In the genomic region with DNA sequence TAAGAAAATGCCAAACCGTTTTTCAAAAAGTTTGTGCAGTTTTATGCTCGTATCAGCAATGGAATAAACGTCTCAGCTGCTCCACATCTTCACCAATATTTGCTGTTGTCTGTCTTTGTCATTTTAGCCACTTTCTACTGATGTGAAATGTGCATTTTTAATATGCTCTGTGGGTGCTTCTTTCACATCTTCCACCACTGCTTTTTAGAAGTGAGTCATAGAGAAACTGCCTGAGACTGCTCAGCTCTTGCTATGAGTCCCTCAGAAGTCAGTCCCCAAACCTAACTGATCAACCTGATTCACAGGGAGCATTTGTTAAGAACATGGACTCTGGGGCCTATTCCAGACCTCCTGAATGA, we compare ENCODE assay signal across 10 cellular contexts. TPM values are rescaled to one million over a fixed set of nuclear protein-coding genes. Genes with fewer than 3 reads are reported as not detected.
DNase-seq lines count a peak whose midpoint lies in the region; ATAC-seq, FAIRE-seq and TF ChIP-seq lines count a peak whose summit lies in the region.
"Had no signal": no experiment of that assay in that cellular context is flagged by ENCODE, and none has a peak within 500 bp of the region (broad histone marks: within the 10 kb centered on the region; RNA-seq: fewer than 3 reads in every experiment).

No MANE protein-coding gene starts in this region.

- WGBS in heart left ventricle, 4 donors: 67 to 82% (median 74%) methylated on average over 3 of the region's 3 CpGs

- peaks cover 22% of the 10 kb centered on the region for H3K9me3 Mint-ChIP-seq in T-helper 2 cell treated with Interferon-gamma antibody and Interleukin-4, amounts not matched to agents 5 μg/mL and 100 μg/mL, for 36 hours
- H3K9me3 Mint-ChIP-seq in GM23338: peaks cover 4% of the 10 kb centered on the region; the same call in 1 of the 3 replicates

- no peak overlapping the region for H3K4me3 ChIP-seq in GM23338
- no peak overlapping the region for H3K4me3 ChIP-seq in heart left ventricle

- intact Hi-C loops in heart left ventricle (cut with DNase I): no loop called here

- H3K79me2 ChIP-seq in GM23338 (replicated peaks; ENCODE audit: insufficient read depth): no peaks in the 10 kb centered on the region

- H3F3A ChIP-seq in GM23338 (replicated peaks; ENCODE audit: low read depth): no peaks in the 10 kb centered on the region

- peak overlapping the region; percentile 25 for H3K4me3 Mint-ChIP-seq in T-helper 2 cell treated with Interferon-gamma antibody and Interleukin-4, amounts not matched to agents 5 μg/mL and 100 μg/mL, for 36 hours
- no peak overlapping the region for H3K4me3 Mint-ChIP-seq in GM23338

- peaks cover 13% of the 10 kb centered on the region for H3K4me1 Mint-ChIP-seq in T-helper 2 cell treated with Interferon-gamma antibody and Interleukin-4, amounts not matched to agents 5 μg/mL and 100 μg/mL, for 36 hours (ENCODE audit: low read depth)
- H3K4me1 Mint-ChIP-seq in GM23338: 0 out of 3 replicates have a peak, but pooled peaks cover 2% of the 10 kb centered on the region

- peak overlapping the region; percentile 53 for H3K27ac Mint-ChIP-seq in T-helper 2 cell treated with Interferon-gamma antibody and Interleukin-4, amounts not matched to agents 5 μg/mL and 100 μg/mL, for 36 hours
- H3K27ac Mint-ChIP-seq in GM23338: no peak overlapping the region

- H3K27me3 ChIP-seq in GM23338 (ENCODE audit: insufficient read depth) (no peaks in the 10 kb centered on the region), heart left ventricle (no peaks in the 10 kb centered on the region)

- DNase-seq in GM18507 (ENCODE audit: extremely low spot score, insufficient read length, low read depth): peak; percentile 55
- peak; percentile 65 for DNase-seq in T-helper 2 cell treated with Interferon-gamma antibody and Interleukin-4, amounts not matched to agents 5 μg/mL and 100 μg/mL, for 36 hours (ENCODE audit: low spot score)
- DNase-seq in GM23338 (ENCODE audit: low spot score): no peak
- DNase-seq in retina: no peak
- DNase-seq in heart left ventricle: no peak
- DNase-seq in DMS153 (lab: John Stamatoyannopoulos, UW): no peak
- DNase-seq: SK-N-SH; stimulated activated CD4-positive, alpha-beta T cell treated with anti-CD3 and anti-CD28 coated beads, Interleukin-4, amount 100 ng/mL, for 4 hours had no signal

- no peaks in the 10 kb centered on the region for H3K4me1 ChIP-seq in GM23338 (ENCODE audit: insufficient read depth)
- no peaks in the 10 kb centered on the region for H3K4me1 ChIP-seq in heart left ventricle

- no peak overlapping the region for H3K4me2 ChIP-seq in GM23338
- H3K4me2 ChIP-seq: SK-N-SH had no signal

- peaks cover 0 to 21% (median 3%) of the 10 kb centered on the region in 12 donors for H3K9me3 ChIP-seq in heart left ventricle
- H3K9me3 ChIP-seq: SK-N-SH had no signal

- H4K20me1 ChIP-seq in GM23338 (replicated peaks; ENCODE audit: insufficient read depth): no peaks in the 10 kb centered on the region

- H3K9me2 ChIP-seq in GM23338 (ENCODE audit: insufficient read depth): no peaks in the 10 kb centered on the region
- H3K9me2 ChIP-seq: SK-N-SH had no signal

- H3K36me3 Mint-ChIP-seq in T-helper 2 cell treated with Interferon-gamma antibody and Interleukin-4, amounts not matched to agents 5 μg/mL and 100 μg/mL, for 36 hours (ENCODE audit: low read depth): peaks cover 8% of the 10 kb centered on the region
- no peaks in the 10 kb centered on the region for H3K36me3 Mint-ChIP-seq in GM23338 (ENCODE audit: low read depth)

- H2AFZ ChIP-seq in GM23338: no peak overlapping the region

- ATAC-seq in GM19372 (IDR thresholded peaks at IDR 0.05; ENCODE audit: low read depth, unreplicated experiment) (peak; percentile 99), HG02885 (IDR thresholded peaks at IDR 0.05; ENCODE audit: poor library complexity, unreplicated experiment) (peak; percentile 98), GM23338 (no peak), heart left ventricle (no peak)

- no peaks in the 10 kb centered on the region for H3K36me3 ChIP-seq in GM23338 (ENCODE audit: insufficient read depth)
- H3K36me3 ChIP-seq in heart left ventricle: no peaks in the 10 kb centered on the region

- TF ChIP-seq CTCF in GM23338 (conservative IDR thresholded peaks at IDR 0.05; ENCODE audit: low read depth in 2 of 2): no peak
- TF ChIP-seq CTCF in heart left ventricle (IDR thresholded peaks at IDR 0.05): no peak

- H3K27me3 Mint-ChIP-seq in T-helper 2 cell treated with Interferon-gamma antibody and Interleukin-4, amounts not matched to agents 5 μg/mL and 100 μg/mL, for 36 hours (ENCODE audit: low read depth): peaks cover 4% of the 10 kb centered on the region
- no peaks in the 10 kb centered on the region for H3K27me3 Mint-ChIP-seq in GM23338 (ENCODE audit: insufficient read depth, low read depth, poor library complexity)

- FAIRE-seq in GM18507 (lab: Jason Lieb, UNC): peak; percentile 73

- no peak overlapping the region for H3K27ac ChIP-seq in GM23338 (ENCODE audit: low read depth)
- no peak overlapping the region for H3K27ac ChIP-seq in heart left ventricle

- no peak for TF ChIP-seq POLR2A in heart left ventricle (IDR thresholded peaks at IDR 0.05)

TF ChIP-seq in GM23338, 12 proteins besides CTCF, POLR2A, EP300 and RAD21 (continues in another document):
- no peak for TF ChIP-seq CREB1 (CRISPR knock-in tag; IDR thresholded peaks at IDR 0.05; ENCODE audit: low read depth)
- TF ChIP-seq ZNF331 (CRISPR knock-in tag; IDR thresholded peaks at IDR 0.05; ENCODE audit: low read depth): no peak
- TF ChIP-seq NANOG (IDR thresholded peaks at IDR 0.05; ENCODE audit: borderline replicate concordance): no peak
- TF ChIP-seq, protein P1, sequence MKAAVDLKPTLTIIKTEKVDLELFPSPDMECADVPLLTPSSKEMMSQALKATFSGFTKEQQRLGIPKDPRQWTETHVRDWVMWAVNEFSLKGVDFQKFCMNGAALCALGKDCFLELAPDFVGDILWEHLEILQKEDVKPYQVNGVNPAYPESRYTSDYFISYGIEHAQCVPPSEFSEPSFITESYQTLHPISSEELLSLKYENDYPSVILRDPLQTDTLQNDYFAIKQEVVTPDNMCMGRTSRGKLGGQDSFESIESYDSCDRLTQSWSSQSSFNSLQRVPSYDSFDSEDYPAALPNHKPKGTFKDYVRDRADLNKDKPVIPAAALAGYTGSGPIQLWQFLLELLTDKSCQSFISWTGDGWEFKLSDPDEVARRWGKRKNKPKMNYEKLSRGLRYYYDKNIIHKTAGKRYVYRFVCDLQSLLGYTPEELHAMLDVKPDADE (IDR thresholded peaks at IDR 0.05): no peak
- no peak for TF ChIP-seq STAT1 (IDR thresholded peaks at IDR 0.05; ENCODE audit: unreplicated experiment)
- TF ChIP-seq JUNB (IDR thresholded peaks at IDR 0.05; ENCODE audit: unreplicated experiment): no peak
- TF ChIP-seq, protein P2, sequence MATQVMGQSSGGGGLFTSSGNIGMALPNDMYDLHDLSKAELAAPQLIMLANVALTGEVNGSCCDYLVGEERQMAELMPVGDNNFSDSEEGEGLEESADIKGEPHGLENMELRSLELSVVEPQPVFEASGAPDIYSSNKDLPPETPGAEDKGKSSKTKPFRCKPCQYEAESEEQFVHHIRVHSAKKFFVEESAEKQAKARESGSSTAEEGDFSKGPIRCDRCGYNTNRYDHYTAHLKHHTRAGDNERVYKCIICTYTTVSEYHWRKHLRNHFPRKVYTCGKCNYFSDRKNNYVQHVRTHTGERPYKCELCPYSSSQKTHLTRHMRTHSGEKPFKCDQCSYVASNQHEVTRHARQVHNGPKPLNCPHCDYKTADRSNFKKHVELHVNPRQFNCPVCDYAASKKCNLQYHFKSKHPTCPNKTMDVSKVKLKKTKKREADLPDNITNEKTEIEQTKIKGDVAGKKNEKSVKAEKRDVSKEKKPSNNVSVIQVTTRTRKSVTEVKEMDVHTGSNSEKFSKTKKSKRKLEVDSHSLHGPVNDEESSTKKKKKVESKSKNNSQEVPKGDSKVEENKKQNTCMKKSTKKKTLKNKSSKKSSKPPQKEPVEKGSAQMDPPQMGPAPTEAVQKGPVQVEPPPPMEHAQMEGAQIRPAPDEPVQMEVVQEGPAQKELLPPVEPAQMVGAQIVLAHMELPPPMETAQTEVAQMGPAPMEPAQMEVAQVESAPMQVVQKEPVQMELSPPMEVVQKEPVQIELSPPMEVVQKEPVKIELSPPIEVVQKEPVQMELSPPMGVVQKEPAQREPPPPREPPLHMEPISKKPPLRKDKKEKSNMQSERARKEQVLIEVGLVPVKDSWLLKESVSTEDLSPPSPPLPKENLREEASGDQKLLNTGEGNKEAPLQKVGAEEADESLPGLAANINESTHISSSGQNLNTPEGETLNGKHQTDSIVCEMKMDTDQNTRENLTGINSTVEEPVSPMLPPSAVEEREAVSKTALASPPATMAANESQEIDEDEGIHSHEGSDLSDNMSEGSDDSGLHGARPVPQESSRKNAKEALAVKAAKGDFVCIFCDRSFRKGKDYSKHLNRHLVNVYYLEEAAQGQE (IDR thresholded peaks at IDR 0.05; ENCODE audit: unreplicated experiment): no peak
- no peak for TF ChIP-seq POLR2AphosphoS5 (IDR thresholded peaks at IDR 0.05; ENCODE audit: low read depth)
- no peak for TF ChIP-seq EZH2phosphoT487 (IDR thresholded peaks at IDR 0.05; ENCODE audit: unreplicated experiment)

RNA-seq across cellular contexts. Expression of gene EPC2, which starts 41.0 kb away (rescaled TPM):
- total RNA-seq in GM23338 (2014; rRNA removed; shearing (Covaris generic)): 27.0 and 28.2 TPM in 2 replicates
- 6.3 TPM in 2 replicates for polyA plus RNA-seq in GM23338 (2016; fragmentation: Nextera tagmentation; extraction: Ambion mirVana)
- 10 to 100 TPM; 13.4 to 27.1 (median 19.9) TPM for total RNA-seq in heart left ventricle
- polyA plus RNA-seq in heart left ventricle: 1 to 10 TPM; 5.6 to 9.7 TPM

Comparison
In these comparisons a context has a peak if more than half of its experiments do, and no peak if none do; other contexts are left out.
1. DNase-seq: peak in GM18507 (single experiment) and T-helper 2 cell treated with Interferon-gamma antibody and Interleukin-4, amounts not matched to agents 5 μg/mL and 100 μg/mL, for 36 hours (single experiment); none in GM23338 (single experiment), retina (single experiment), heart left ventricle (0 of 5) and DMS153 (single experiment).
2. ATAC-seq: peak in GM19372 (single experiment) and HG02885 (single experiment); none in GM23338 (single experiment) and heart left ventricle (0 of 4).